Comparison of ENCODE assay signal across 18 cellular contexts in genomic region chr4:42578187-42578586, GRCh38.
DNase-seq lines count a peak whose midpoint lies in the region; ATAC-seq and TF ChIP-seq lines count a peak whose summit lies in the region.
"Had no signal": no experiment of that assay in that cellular context is flagged by ENCODE, and none has a peak within 500 bp of the region (broad histone marks: within the 10 kb centered on the region; RNA-seq: fewer than 3 reads in every experiment).

No MANE protein-coding gene starts in this region.

- H3F3A ChIP-seq in SK-N-SH (replicated peaks; ENCODE audit: insufficient read depth): no peaks in the 10 kb centered on the region
- H3F3A ChIP-seq in PC-3 (ENCODE audit: low read length, unreplicated experiment): no peaks in the 10 kb centered on the region
- H3F3A ChIP-seq in neural progenitor cell (ENCODE audit: low read depth): no peaks in the 10 kb centered on the region

- H3K9me2 ChIP-seq in SK-N-SH (no peaks in the 10 kb centered on the region), PC-3 (replicated peaks; ENCODE audit: low read length) (no peaks in the 10 kb centered on the region)

- H3K4me2 ChIP-seq in SK-N-SH: no peak overlapping the region
- no peak overlapping the region for H3K4me2 ChIP-seq in PC-3 (ENCODE audit: low read length)
- no peak overlapping the region for H3K4me2 ChIP-seq in neural progenitor cell
- H3K4me2 ChIP-seq: BLaER1 treated with 17β-estradiol and CSF1 and Interleukin-3, amounts not matched to agents 10 nM and 100 nM had no signal

- TF ChIP-seq EP300 in SK-N-SH (IDR thresholded peaks at IDR 0.05; ENCODE audit: borderline replicate concordance in 1 of 2, low read depth in 1 of 2, low read length in 1 of 2): no peak
- no peak for TF ChIP-seq EP300 in esophagus muscularis mucosa (IDR thresholded peaks at IDR 0.05)

- no peak for TF ChIP-seq RAD21 in SK-N-SH (IDR thresholded peaks at IDR 0.05; ENCODE audit: low read length)

- 75% methylated on average over 3 of the region's 3 CpGs for WGBS in SK-N-SH (ENCODE audit: low lambda C conversion rate)
- 85% methylated on average over 3 of the region's 3 CpGs for WGBS in esophagus muscularis mucosa

- H3K4me3 Mint-ChIP-seq in neural progenitor cell: no peak overlapping the region

- no peaks in the 10 kb centered on the region for H3K4me1 Mint-ChIP-seq in neural progenitor cell

- H3K27ac ChIP-seq in SK-N-SH (ENCODE audit: low read depth in 2 of 2, low read length in 1 of 2) (no peak overlapping the region), PC-3 (ENCODE audit: low read length) (no peak overlapping the region), neural progenitor cell (no peak overlapping the region), esophagus muscularis mucosa (replicated peaks in 1 of 4) (no peak overlapping the region)
- H3K27ac ChIP-seq: BLaER1 treated with 17β-estradiol and CSF1 and Interleukin-3, amounts not matched to agents 10 nM and 100 nM; SJSA1 had no signal

- H3K36me3 ChIP-seq in SK-N-SH (replicated peaks in 1 of 2; ENCODE audit: control insufficient read depth in 1 of 2, insufficient read depth in 2 of 2, low read length in 1 of 2): no peaks in the 10 kb centered on the region
- no peaks in the 10 kb centered on the region for H3K36me3 ChIP-seq in H7 (replicated peaks; ENCODE audit: control insufficient read depth, insufficient read depth, low read length)
- no peaks in the 10 kb centered on the region for H3K36me3 ChIP-seq in PC-3 (ENCODE audit: low read depth, low read length)
- no peaks in the 10 kb centered on the region for H3K36me3 ChIP-seq in neural progenitor cell
- peaks cover 0 to 17% (median 6%) of the 10 kb centered on the region in 4 donors for H3K36me3 ChIP-seq in esophagus muscularis mucosa
- H3K36me3 ChIP-seq: MG63, SJSA1 had no signal

- H3K27me3 ChIP-seq in SK-N-SH (ENCODE audit: insufficient read depth) (no peaks in the 10 kb centered on the region), H7 (ENCODE audit: control insufficient read depth, insufficient read depth, low read length) (no peaks in the 10 kb centered on the region), PC-3 (ENCODE audit: low read length) (no peaks in the 10 kb centered on the region), neural progenitor cell (no peaks in the 10 kb centered on the region), esophagus muscularis mucosa (no peaks in the 10 kb centered on the region)
- H3K27me3 ChIP-seq: BLaER1 treated with 17β-estradiol and CSF1 and Interleukin-3, amounts not matched to agents 10 nM and 100 nM; MG63; SJSA1 had no signal

- ATAC-seq in SK-N-SH treated with all-trans-retinoic acid at 6 μM for 48 hours (no peak), PC-3 (no peak)

- H3K27me3 Mint-ChIP-seq in neural progenitor cell (ENCODE audit: insufficient read depth, low read depth): no peaks in the 10 kb centered on the region

- H2AFZ ChIP-seq in SK-N-SH (ENCODE audit: low read depth) (no peak overlapping the region), PC-3 (ENCODE audit: low read length) (no peak overlapping the region), neural progenitor cell (replicated peaks) (no peak overlapping the region)

- DNase-seq in SK-N-SH: no peak
- peak; percentile 15 for DNase-seq in H7
- DNase-seq in PC-3: no peak
- DNase-seq in neural progenitor cell (ENCODE audit: low spot score): no peak
- DNase-seq in Ammon's horn (ENCODE audit: low spot score): no peak
- DNase-seq in esophagus muscularis mucosa (ENCODE audit: extremely low spot score): no peak
- no peak for DNase-seq in HT-29 (ENCODE audit: low spot score)
- DNase-seq: 8988T, EL, KG1, MG63, NCI-H1092 treated with DMSO at 0.1 percent for 48 hours, NCI-H187, NCI-H345, NCI-H526 treated with DMSO at 0.1 percent for 48 hours had no signal

- no peaks in the 10 kb centered on the region for H4K20me1 ChIP-seq in SK-N-SH (ENCODE audit: insufficient read depth)
- H4K20me1 ChIP-seq in PC-3 (ENCODE audit: low read length): no peaks in the 10 kb centered on the region
- no peaks in the 10 kb centered on the region for H4K20me1 ChIP-seq in neural progenitor cell (ENCODE audit: low read depth)
- H4K20me1 ChIP-seq: BLaER1 treated with 17β-estradiol and CSF1 and Interleukin-3, amounts not matched to agents 10 nM and 100 nM had no signal

- H3K79me2 ChIP-seq in SK-N-SH (ENCODE audit: insufficient read depth) (no peaks in the 10 kb centered on the region), PC-3 (ENCODE audit: low read length) (no peaks in the 10 kb centered on the region), neural progenitor cell (ENCODE audit: low read depth) (no peaks in the 10 kb centered on the region)

- intact Hi-C loops in PC-3 (cut with micrococcal nuclease) (no loop called here), esophagus muscularis mucosa (cut with DNase I) (no loop called here)

- BruUV-seq in PC-3 (replicated peaks; lab: Mats Ljungman, UMichigan): no TSS peak

- H3K9me3 Mint-ChIP-seq in neural progenitor cell: no peaks in the 10 kb centered on the region

- no peak overlapping the region for H3K27ac Mint-ChIP-seq in neural progenitor cell

- no peaks in the 10 kb centered on the region for H3K36me3 Mint-ChIP-seq in neural progenitor cell

- CTCF ChIA-PET in SK-N-SH (lab: Yijun Ruan, JAX): interaction anchor here (1.0 to 1.7 kb wide), 4 partner anchors 67 to 267 kb away, joined by 3 to 5 read pairs (median 3); no protein-coding TSS in a partner anchor
- CTCF ChIA-PET in PC-3 (lab: Charles Lee): no interaction called here

- H3K9me3 ChIP-seq in SK-N-SH (no peaks in the 10 kb centered on the region), PC-3 (ENCODE audit: low read length) (no peaks in the 10 kb centered on the region), neural progenitor cell (ENCODE audit: low read depth) (no peaks in the 10 kb centered on the region), esophagus muscularis mucosa (no peaks in the 10 kb centered on the region)
- H3K9me3 ChIP-seq: BLaER1 treated with 17β-estradiol and CSF1 and Interleukin-3, amounts not matched to agents 10 nM and 100 nM; MG63; SJSA1 had no signal

- no peaks in the 10 kb centered on the region for H3K4me1 ChIP-seq in SK-N-SH (ENCODE audit: control insufficient read depth in 1 of 2, insufficient read depth in 2 of 2, low read depth in 1 of 2, low read length in 1 of 2)
- H3K4me1 ChIP-seq in PC-3 (ENCODE audit: insufficient read depth, low read length): peaks cover 12% of the 10 kb centered on the region
- no peaks in the 10 kb centered on the region for H3K4me1 ChIP-seq in neural progenitor cell
- H3K4me1 ChIP-seq in esophagus muscularis mucosa: no peaks in the 10 kb centered on the region
- H3K4me1 ChIP-seq: BLaER1 treated with 17β-estradiol and CSF1 and Interleukin-3, amounts not matched to agents 10 nM and 100 nM; SJSA1 had no signal

- TF ChIP-seq POLR2A in esophagus muscularis mucosa (IDR thresholded peaks at IDR 0.05; ENCODE audit: low read depth): no peak

- no peak overlapping the region for H3K9ac ChIP-seq in SK-N-SH
- H3K9ac ChIP-seq in PC-3 (ENCODE audit: low read length): no peak overlapping the region
- H3K9ac ChIP-seq in neural progenitor cell: no peak overlapping the region
- H3K9ac ChIP-seq: BLaER1 treated with 17β-estradiol and CSF1 and Interleukin-3, amounts not matched to agents 10 nM and 100 nM had no signal

- POLR2A ChIA-PET in SK-N-SH (lab: Yijun Ruan, JAX): no interaction called here
- POLR2A ChIA-PET in PC-3 (lab: Charles Lee; ENCODE audit: unreplicated experiment): interaction anchor here (0.7 kb wide), 1 partner anchor 243 kb away, joined by 3 read pairs; no protein-coding TSS in a partner anchor

- H3K4me3 ChIP-seq in SK-N-SH (ENCODE audit: low read depth in 2 of 2, low read length in 1 of 2) (no peak overlapping the region; a peak in 1 of 4 replicates), H7 (ENCODE audit: insufficient read depth, low read depth, low read length) (no peak overlapping the region), PC-3 (ENCODE audit: low read length) (no peak overlapping the region), neural progenitor cell (no peak overlapping the region), esophagus muscularis mucosa (no peak overlapping the region)
- H3K4me3 ChIP-seq: BLaER1 treated with 17β-estradiol and CSF1 and Interleukin-3, amounts not matched to agents 10 nM and 100 nM; MG63; SJSA1 had no signal

- peak; percentile 20; the same call in 1 of the 2 replicates for TF ChIP-seq CTCF in SK-N-SH (IDR thresholded peaks at IDR 0.05)
- TF ChIP-seq CTCF in PC-3 (conservative IDR thresholded peaks at IDR 0.05; ENCODE audit: low read depth, low read length): peak; percentile 47
- peak; percentile 21 for TF ChIP-seq CTCF in neural progenitor cell (IDR thresholded peaks at IDR 0.05)
- TF ChIP-seq CTCF in esophagus muscularis mucosa (IDR thresholded peaks at IDR 0.05): no peak

TF ChIP-seq in SK-N-SH, 30 proteins besides CTCF, POLR2A, EP300 and RAD21 (continues in another document):
- no peak for TF ChIP-seq USF2 (IDR thresholded peaks at IDR 0.05; ENCODE audit: borderline replicate concordance, low read depth, low read length)
- no peak for TF ChIP-seq ELF1 (IDR thresholded peaks at IDR 0.05)

TF ChIP-seq in SK-N-SH treated with all-trans-retinoic acid at 6 μM for 48 hours, 23 proteins besides CTCF, POLR2A, EP300 and RAD21 (continues in another document):
- TF ChIP-seq RARB (CRISPR knock-in tag; IDR thresholded peaks at IDR 0.05): no peak
- no peak for TF ChIP-seq ZNF70 (CRISPR knock-in tag; IDR thresholded peaks at IDR 0.05)
- TF ChIP-seq ZNF565 (CRISPR knock-in tag; conservative IDR thresholded peaks at IDR 0.05; ENCODE audit: low read depth): no peak
- TF ChIP-seq TOX (CRISPR knock-in tag; IDR thresholded peaks at IDR 0.05; ENCODE audit: borderline replicate concordance): no peak
- no peak for TF ChIP-seq PPARA (CRISPR knock-in tag; IDR thresholded peaks at IDR 0.05; ENCODE audit: borderline replicate concordance)
- TF ChIP-seq CSRNP3 (CRISPR knock-in tag; IDR thresholded peaks at IDR 0.05): no peak

Comparison
In these comparisons a context has a peak if more than half of its experiments do, and no peak if none do; other contexts are left out.
1. CTCF ChIP-seq: peak in SK-N-SH (single experiment), PC-3 (single experiment) and neural progenitor cell (single experiment); none in esophagus muscularis mucosa (0 of 3).